In the genomic region with DNA sequence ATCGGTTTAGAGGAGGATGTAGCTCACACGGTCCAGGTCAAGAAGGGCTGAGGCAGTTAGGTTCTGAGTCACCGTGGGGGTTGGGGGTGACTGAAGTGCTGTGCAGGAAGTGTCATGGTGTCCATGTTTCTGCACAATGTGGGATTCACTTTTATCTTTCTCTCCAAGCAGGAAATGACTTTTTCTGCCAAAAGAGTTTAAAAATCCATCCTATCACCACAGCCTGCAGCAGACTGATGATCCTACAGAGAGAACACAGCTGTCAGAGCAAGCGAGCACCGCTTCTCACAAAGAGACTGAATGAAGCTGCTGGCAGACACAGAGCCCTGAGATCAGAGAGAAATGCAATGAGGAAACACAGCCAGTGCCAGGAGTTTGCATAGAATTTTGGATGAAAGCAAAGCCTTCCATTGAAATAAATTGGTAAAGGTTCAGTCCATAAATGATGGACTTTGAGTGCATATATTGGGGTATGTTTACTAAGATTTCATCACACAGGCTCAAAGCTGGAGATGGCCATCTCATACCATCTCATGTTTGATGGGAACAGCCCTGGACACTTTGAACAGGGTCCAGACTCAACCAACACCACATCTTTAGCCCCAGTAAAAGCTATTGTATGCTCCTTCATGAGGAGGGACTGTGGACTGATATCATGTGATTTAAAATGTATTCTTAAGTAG, we compare ENCODE assay signal across 11 cellular contexts.
DNase-seq lines count a peak whose midpoint lies in the region; ATAC-seq, FAIRE-seq and TF ChIP-seq lines count a peak whose summit lies in the region.
"Had no signal": no experiment of that assay in that cellular context is flagged by ENCODE, and none has a peak within 500 bp of the region (broad histone marks: within the 10 kb centered on the region; RNA-seq: fewer than 3 reads in every experiment).

No MANE protein-coding gene starts in this region.

- H3K9me3 Mint-ChIP-seq in type B pancreatic cell: no peaks in the 10 kb centered on the region

- no peak overlapping the region for H2AFZ ChIP-seq in endothelial cell of umbilical vein (ENCODE audit: low read depth, low read length)

- CTCF ChIA-PET in endothelial cell of umbilical vein (lab: Charles Lee): no interaction called here
- CTCF ChIA-PET in HEK293T (lab: Yijun Ruan, JAX): no interaction called here

- BruUV-seq in endothelial cell of umbilical vein (replicated peaks; lab: Mats Ljungman, UMichigan): no TSS peak

- H3K9me1 ChIP-seq in endothelial cell of umbilical vein (replicated peaks; ENCODE audit: control insufficient read depth, extremely low read depth, insufficient read depth, low read length): no peaks in the 10 kb centered on the region

- ATAC-seq in HG02759 (IDR thresholded peaks at IDR 0.05; ENCODE audit: unreplicated experiment) (no peak), GM21717 (IDR thresholded peaks at IDR 0.05; ENCODE audit: unreplicated experiment) (no peak)
- ATAC-seq: foreskin keratinocyte had no signal

- dilution Hi-C loops in endothelial cell of umbilical vein (cut with MboI; ENCODE audit: extremely low pct_ligation_motif_present, low sequenced_read_pairs): no loop called here

- H3K4me1 ChIP-seq in endothelial cell of umbilical vein (ENCODE audit: control insufficient read depth, extremely low read depth, insufficient read depth, low read length): peaks cover 2% of the 10 kb centered on the region
- H3K4me1 ChIP-seq: BLaER1, foreskin keratinocyte had no signal

- no peaks in the 10 kb centered on the region for H4K20me1 ChIP-seq in endothelial cell of umbilical vein (replicated peaks; ENCODE audit: control insufficient read depth, extremely low read depth, insufficient read depth, low read length)
- H4K20me1 ChIP-seq: BLaER1 had no signal

- no peaks in the 10 kb centered on the region for H3K36me3 Mint-ChIP-seq in type B pancreatic cell

- no peak for TF ChIP-seq CTCF in endothelial cell of umbilical vein (IDR thresholded peaks at IDR 0.05; ENCODE audit: extremely low read depth in 1 of 2, insufficient read depth in 1 of 2, low read depth in 1 of 2, low read length in 2 of 2)
- TF ChIP-seq CTCF in type B pancreatic cell (conservative IDR thresholded peaks at IDR 0.05): no peak

- no peak for TF ChIP-seq POLR2A in endothelial cell of umbilical vein (IDR thresholded peaks at IDR 0.05; ENCODE audit: low read depth, low read length)

- no peak for FAIRE-seq in endothelial cell of umbilical vein (lab: Jason Lieb, UNC)
- FAIRE-seq: bronchial epithelial cell had no signal

- no peak overlapping the region for H3K27ac Mint-ChIP-seq in type B pancreatic cell

- H3K4me1 Mint-ChIP-seq in type B pancreatic cell (ENCODE audit: unreplicated experiment): peaks cover 4% of the 10 kb centered on the region

- POLR2A ChIA-PET in endothelial cell of umbilical vein (lab: Charles Lee) (no interaction called here), HEK293T (lab: Yijun Ruan, JAX) (no interaction called here)

- no peak overlapping the region for H3K9ac ChIP-seq in endothelial cell of umbilical vein (replicated peaks; ENCODE audit: extremely low read depth, insufficient read depth, low read length)
- H3K9ac ChIP-seq: BLaER1 had no signal

- H3K36me3 ChIP-seq in endothelial cell of umbilical vein (ENCODE audit: control insufficient read depth in 2 of 2, extremely low read depth in 1 of 2, insufficient read depth in 2 of 2, low read length in 2 of 2): no peaks in the 10 kb centered on the region
- H3K36me3 ChIP-seq: BLaER1 had no signal

- DNase-seq in AG20443 (ENCODE audit: low spot score) (peak; percentile 44), endothelial cell of umbilical vein (ENCODE audit: low read depth, low spot score) (peak; percentile 24), lung microvascular endothelial cell (ENCODE audit: low read depth in 2 of 2) (peak; percentile 69 to 82), type B pancreatic cell (ENCODE audit: extremely low spot score, unreplicated experiment) (no peak), HEK293T (ENCODE audit: extremely low spot score) (no peak)
- DNase-seq in Jurkat, Clone E6-1 (ENCODE audit: low read depth, low spot score): peak; percentile 69
- DNase-seq: foreskin keratinocyte had no signal

- no peaks in the 10 kb centered on the region for H3K27me3 Mint-ChIP-seq in type B pancreatic cell

- H3K4me3 Mint-ChIP-seq in type B pancreatic cell: no peak overlapping the region

- intact Hi-C loops in endothelial cell of umbilical vein (cut with micrococcal nuclease): loop anchor here (1.0 to 5.0 kb wide), 2 partner anchors 536 to 709 kb away; no protein-coding TSS in a partner anchor

- H3K27me3 ChIP-seq in endothelial cell of umbilical vein (ENCODE audit: control insufficient read depth in 2 of 2, insufficient read depth in 2 of 2, low read length in 2 of 2): no peaks in the 10 kb centered on the region
- H3K27me3 ChIP-seq: BLaER1, foreskin keratinocyte had no signal

- no peak overlapping the region for H3K27ac ChIP-seq in endothelial cell of umbilical vein (ENCODE audit: insufficient read depth, low read depth, low read length)
- H3K27ac ChIP-seq: BLaER1, foreskin keratinocyte had no signal

- no peaks in the 10 kb centered on the region for H3K9me3 ChIP-seq in endothelial cell of umbilical vein (replicated peaks; ENCODE audit: control insufficient read depth, insufficient read depth, low read length)
- H3K9me3 ChIP-seq: BLaER1 had no signal

- no peak overlapping the region for H3K4me2 ChIP-seq in endothelial cell of umbilical vein (ENCODE audit: insufficient read depth, low read length)
- H3K4me2 ChIP-seq: BLaER1 had no signal

- peak overlapping the region; percentile 10; the same call in 1 of the 2 replicates for H3K4me3 ChIP-seq in Jurkat, Clone E6-1 (ENCODE audit: low read length)
- no peak overlapping the region for H3K4me3 ChIP-seq in endothelial cell of umbilical vein (replicated peaks in 1 of 3; ENCODE audit: insufficient read depth in 1 of 3, low read depth in 1 of 3, low read length in 3 of 3)
- H3K4me3 ChIP-seq: BLaER1 had no signal

- no peaks in the 10 kb centered on the region for H3K79me2 ChIP-seq in endothelial cell of umbilical vein (ENCODE audit: control insufficient read depth, insufficient read depth, low read length)

TF ChIP-seq in endothelial cell of umbilical vein, 7 proteins besides CTCF, POLR2A, EP300 and RAD21:
- TF ChIP-seq GATA2 (IDR thresholded peaks at IDR 0.05; ENCODE audit: insufficient read depth, insufficient read length, low read depth, low read length) (peak; percentile 34), FOS (IDR thresholded peaks at IDR 0.05; ENCODE audit: borderline replicate concordance, insufficient read depth, low read length) (peak; percentile 79), MYC (IDR thresholded peaks at IDR 0.05; ENCODE audit: low read depth, low read length) (no peak)

TF ChIP-seq in HEK293T, 16 proteins besides CTCF, POLR2A, EP300 and RAD21:
- TF ChIP-seq ARNT (IDR thresholded peaks at IDR 0.05) (no peak), CTBP1 (IDR thresholded peaks at IDR 0.05; ENCODE audit: borderline replicate concordance) (no peak), HDGF (IDR thresholded peaks at IDR 0.05; ENCODE audit: borderline replicate concordance) (no peak), LEF1 (IDR thresholded peaks at IDR 0.05; ENCODE audit: borderline replicate concordance) (no peak), ZNF384 (IDR thresholded peaks at IDR 0.05) (no peak), SUZ12 (IDR thresholded peaks at IDR 0.05) (no peak), FOXM1 (IDR thresholded peaks at IDR 0.05; ENCODE audit: borderline replicate concordance) (no peak), TARDBP (IDR thresholded peaks at IDR 0.05) (no peak), FOXK2 (IDR thresholded peaks at IDR 0.05) (no peak), BHLHE40 (IDR thresholded peaks at IDR 0.05; ENCODE audit: borderline replicate concordance) (no peak), SP1 (IDR thresholded peaks at IDR 0.05) (no peak), NFRKB (IDR thresholded peaks at IDR 0.05) (no peak), L3MBTL2 (conservative IDR thresholded peaks at IDR 0.05) (no peak), ELF4 (IDR thresholded peaks at IDR 0.05) (no peak), FOXA1 (IDR thresholded peaks at IDR 0.05) (no peak)
- TF ChIP-seq, protein P1, sequence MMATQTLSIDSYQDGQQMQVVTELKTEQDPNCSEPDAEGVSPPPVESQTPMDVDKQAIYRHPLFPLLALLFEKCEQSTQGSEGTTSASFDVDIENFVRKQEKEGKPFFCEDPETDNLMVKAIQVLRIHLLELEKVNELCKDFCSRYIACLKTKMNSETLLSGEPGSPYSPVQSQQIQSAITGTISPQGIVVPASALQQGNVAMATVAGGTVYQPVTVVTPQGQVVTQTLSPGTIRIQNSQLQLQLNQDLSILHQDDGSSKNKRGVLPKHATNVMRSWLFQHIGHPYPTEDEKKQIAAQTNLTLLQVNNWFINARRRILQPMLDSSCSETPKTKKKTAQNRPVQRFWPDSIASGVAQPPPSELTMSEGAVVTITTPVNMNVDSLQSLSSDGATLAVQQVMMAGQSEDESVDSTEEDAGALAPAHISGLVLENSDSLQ (IDR thresholded peaks at IDR 0.05): no peak

Comparison
In these comparisons a context has a peak if more than half of its experiments do, and no peak if none do; other contexts are left out.
1. DNase-seq: peak in AG20443 (single experiment), Jurkat, Clone E6-1 (single experiment), endothelial cell of umbilical vein (single experiment) and lung microvascular endothelial cell (2 of 2); none in type B pancreatic cell (single experiment) and HEK293T (single experiment).